Comparison of ENCODE assay signal across 12 cellular contexts in the genomic region with DNA sequence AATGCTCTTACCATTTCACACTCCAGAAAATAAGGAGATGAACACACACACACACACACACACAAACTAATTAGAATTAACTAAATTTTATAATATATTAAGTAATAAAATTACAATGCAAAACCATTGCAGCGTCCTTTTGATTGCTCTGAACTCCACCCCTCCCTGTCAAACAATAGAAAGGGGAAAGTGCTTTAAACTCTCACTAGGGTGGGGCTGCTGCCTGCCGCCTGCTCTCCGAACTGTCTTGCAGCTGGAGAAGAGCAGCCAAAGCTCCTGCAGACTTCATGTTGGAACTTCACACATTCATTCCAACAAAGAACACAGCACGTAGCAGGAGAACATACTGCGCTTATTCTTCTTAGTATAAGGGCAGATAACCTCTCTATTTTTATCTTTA.
DNase-seq lines count a peak whose midpoint lies in the region; ATAC-seq and TF ChIP-seq lines count a peak whose summit lies in the region.
"Had no signal": no experiment of that assay in that cellular context is flagged by ENCODE, and none has a peak within 500 bp of the region (broad histone marks: within the 10 kb centered on the region; RNA-seq: fewer than 3 reads in every experiment).

No MANE protein-coding gene starts in this region.

- TF ChIP-seq CTCF in GM20000 (IDR thresholded peaks at IDR 0.05; ENCODE audit: extremely low read depth, missing control alignments): no peak

- no peak overlapping the region for H3K27ac Mint-ChIP-seq in T-helper 17 cell

- peaks cover 24% of the 10 kb centered on the region for H3K27me3 Mint-ChIP-seq in T-helper 17 cell

- H3K4me3 Mint-ChIP-seq in T-helper 17 cell: no peak overlapping the region

- peaks cover 2% of the 10 kb centered on the region for H3K4me1 Mint-ChIP-seq in T-helper 17 cell

- peak; percentile 22 for ATAC-seq in GM19035 (IDR thresholded peaks at IDR 0.05; ENCODE audit: unreplicated experiment)
- ATAC-seq in HG03159 (IDR thresholded peaks at IDR 0.05; ENCODE audit: unreplicated experiment): peak; percentile 18
- ATAC-seq in T-helper 17 cell: peak; percentile 40
- ATAC-seq in HG03097 (IDR thresholded peaks at IDR 0.05; ENCODE audit: low FRiP score, unreplicated experiment): no peak
- ATAC-seq: HCT116 had no signal

- H3K36me3 Mint-ChIP-seq in T-helper 17 cell (ENCODE audit: low read depth): no peaks in the 10 kb centered on the region

- no peaks in the 10 kb centered on the region for H3K9me3 ChIP-seq in T-helper 17 cell (ENCODE audit: control insufficient read depth, low read length, poor library complexity, severe bottlenecking)
- H3K9me3 ChIP-seq: BLaER1 treated with 17β-estradiol and CSF1 and Interleukin-3, amounts not matched to agents 10 nM and 100 nM had no signal

- DNase-seq in COR-L47 (lab: John Stamatoyannopoulos, UW): peak; percentile 35
- no peak for DNase-seq in T-helper 17 cell
- no peak for DNase-seq in SW480 (ENCODE audit: low spot score)
- DNase-seq in GM20000 (ENCODE audit: low spot score): no peak
- no peak for DNase-seq in HuH-7 (ENCODE audit: low spot score)
- DNase-seq: activated T-cell treated with anti-CD3 and anti-CD28 coated beads for 4 hours, T-helper 2 cell had no signal
